ENCODE assay signal across 1 cellular context in genomic region chr13:40146063-40146462, GRCh38.
TF ChIP-seq lines count a peak whose summit lies in the region.

No MANE protein-coding gene starts in this region.

TF ChIP-seq in GM23338, 12 proteins besides CTCF, POLR2A, EP300 and RAD21 (continued from another document):
- TF ChIP-seq ETS1 (IDR thresholded peaks at IDR 0.05) = no peak
- TF ChIP-seq CREB1 (CRISPR knock-in tag; IDR thresholded peaks at IDR 0.05; ENCODE audit: low read depth) = no peak
- TF ChIP-seq JUNB (IDR thresholded peaks at IDR 0.05; ENCODE audit: unreplicated experiment) = no peak
- TF ChIP-seq NANOG (IDR thresholded peaks at IDR 0.05; ENCODE audit: borderline replicate concordance) = no peak
- TF ChIP-seq ZNF114 (CRISPR knock-in tag; IDR thresholded peaks at IDR 0.05) = no peak
- no peak for TF ChIP-seq EZH2phosphoT487 (IDR thresholded peaks at IDR 0.05; ENCODE audit: unreplicated experiment)
- no peak for TF ChIP-seq ZNF331 (CRISPR knock-in tag; IDR thresholded peaks at IDR 0.05; ENCODE audit: low read depth)
TF ChIP-seq in GM23338: peak in this region for 0.
